ENCODE assay signal across 4 cellular contexts in the genomic region with DNA sequence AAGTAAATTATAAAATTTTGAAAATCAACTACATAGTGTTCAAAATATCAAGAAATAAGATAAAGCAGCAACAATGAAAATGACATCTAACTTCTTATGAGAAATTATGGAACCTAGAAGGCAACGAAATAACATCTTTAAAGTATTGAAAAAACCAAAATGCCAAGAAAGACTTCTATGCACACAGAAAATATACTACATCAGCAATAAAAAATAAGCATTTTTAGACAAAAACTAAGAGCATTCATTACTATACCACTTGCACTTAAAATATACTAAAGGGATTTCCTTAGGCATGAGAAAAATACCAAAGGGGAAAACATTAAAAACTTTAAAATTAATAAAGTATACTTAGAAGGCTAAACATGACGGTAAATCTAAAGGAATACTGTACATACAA.
A peak's percentile ranks its signal among the peaks of the same experiment; 100 is the strongest.
TF ChIP-seq lines count a peak whose summit lies in the region.

No MANE protein-coding gene starts in this region.

TF ChIP-seq in SK-N-SH, 30 proteins besides CTCF, POLR2A, EP300 and RAD21:
- TF ChIP-seq, protein P1, sequence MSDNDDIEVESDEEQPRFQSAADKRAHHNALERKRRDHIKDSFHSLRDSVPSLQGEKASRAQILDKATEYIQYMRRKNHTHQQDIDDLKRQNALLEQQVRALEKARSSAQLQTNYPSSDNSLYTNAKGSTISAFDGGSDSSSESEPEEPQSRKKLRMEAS (IDR thresholded peaks at IDR 0.05; ENCODE audit: low read depth) = no peak
- TF ChIP-seq SMC3 (IDR thresholded peaks at IDR 0.05; ENCODE audit: low read depth, low read length) (no peak), SIN3A (IDR thresholded peaks at IDR 0.05; ENCODE audit: borderline replicate concordance, low read depth, low read length) (no peak), EZH2phosphoT487 (IDR thresholded peaks at IDR 0.05; ENCODE audit: borderline replicate concordance, low read depth) (no peak), POLR2AphosphoS5 (IDR thresholded peaks at IDR 0.05; ENCODE audit: low read depth, low read length) (no peak), CHD2 (IDR thresholded peaks at IDR 0.05; ENCODE audit: low read length, partially characterized antibody) (no peak), FOXJ3 (CRISPR knock-in tag; IDR thresholded peaks at IDR 0.05) (no peak), NRF1 (IDR thresholded peaks at IDR 0.05; ENCODE audit: low read depth, low read length) (no peak)

TF ChIP-seq in SK-N-SH treated with all-trans-retinoic acid at 6 μM for 48 hours, 23 proteins besides CTCF, POLR2A, EP300 and RAD21:
- TF ChIP-seq SNAI2 (CRISPR knock-in tag; IDR thresholded peaks at IDR 0.05) (no peak), CSDC2 (CRISPR knock-in tag; IDR thresholded peaks at IDR 0.05) (no peak), ZNF565 (CRISPR knock-in tag; conservative IDR thresholded peaks at IDR 0.05; ENCODE audit: low read depth) (no peak), ISL1 (CRISPR knock-in tag; IDR thresholded peaks at IDR 0.05) (no peak), ARNTL (CRISPR knock-in tag; IDR thresholded peaks at IDR 0.05; ENCODE audit: borderline replicate concordance, low read depth) (no peak), ZFP3 (CRISPR knock-in tag; IDR thresholded peaks at IDR 0.05) (no peak), ZFP30 (CRISPR knock-in tag; IDR thresholded peaks at IDR 0.05) (no peak)

TF ChIP-seq in A549, 52 proteins besides CTCF, POLR2A, EP300 and RAD21:
- TF ChIP-seq MAFK (IDR thresholded peaks at IDR 0.05; ENCODE audit: partially characterized antibody) = peak; percentile 70
- no peak for TF ChIP-seq FOSL2 (IDR thresholded peaks at IDR 0.05)
- TF ChIP-seq FOSL2 (CRISPR knock-in tag; IDR thresholded peaks at IDR 0.05) = no peak

TF ChIP-seq in K562, 482 proteins besides CTCF, POLR2A, EP300 and RAD21:
- TF ChIP-seq MAFK (IDR thresholded peaks at IDR 0.05; ENCODE audit: low read length) = peak; percentile 27; the same call in 1 of the 2 replicates
- no peak for TF ChIP-seq CTBP1 (IDR thresholded peaks at IDR 0.05; ENCODE audit: borderline replicate concordance)
- no peak for TF ChIP-seq ZNF133 (CRISPR knock-in tag; IDR thresholded peaks at IDR 0.05)
- TF ChIP-seq C11orf30 (IDR thresholded peaks at IDR 0.05; ENCODE audit: low read depth) = peak; percentile 69; the same call in 1 of the 2 replicates
- TF ChIP-seq, protein P2, sequence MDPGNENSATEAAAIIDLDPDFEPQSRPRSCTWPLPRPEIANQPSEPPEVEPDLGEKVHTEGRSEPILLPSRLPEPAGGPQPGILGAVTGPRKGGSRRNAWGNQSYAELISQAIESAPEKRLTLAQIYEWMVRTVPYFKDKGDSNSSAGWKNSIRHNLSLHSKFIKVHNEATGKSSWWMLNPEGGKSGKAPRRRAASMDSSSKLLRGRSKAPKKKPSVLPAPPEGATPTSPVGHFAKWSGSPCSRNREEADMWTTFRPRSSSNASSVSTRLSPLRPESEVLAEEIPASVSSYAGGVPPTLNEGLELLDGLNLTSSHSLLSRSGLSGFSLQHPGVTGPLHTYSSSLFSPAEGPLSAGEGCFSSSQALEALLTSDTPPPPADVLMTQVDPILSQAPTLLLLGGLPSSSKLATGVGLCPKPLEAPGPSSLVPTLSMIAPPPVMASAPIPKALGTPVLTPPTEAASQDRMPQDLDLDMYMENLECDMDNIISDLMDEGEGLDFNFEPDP (CRISPR knock-in tag; IDR thresholded peaks at IDR 0.05) = no peak
- TF ChIP-seq ZNF316 (IDR thresholded peaks at IDR 0.05) = peak; percentile 87
- TF ChIP-seq, protein P3, sequence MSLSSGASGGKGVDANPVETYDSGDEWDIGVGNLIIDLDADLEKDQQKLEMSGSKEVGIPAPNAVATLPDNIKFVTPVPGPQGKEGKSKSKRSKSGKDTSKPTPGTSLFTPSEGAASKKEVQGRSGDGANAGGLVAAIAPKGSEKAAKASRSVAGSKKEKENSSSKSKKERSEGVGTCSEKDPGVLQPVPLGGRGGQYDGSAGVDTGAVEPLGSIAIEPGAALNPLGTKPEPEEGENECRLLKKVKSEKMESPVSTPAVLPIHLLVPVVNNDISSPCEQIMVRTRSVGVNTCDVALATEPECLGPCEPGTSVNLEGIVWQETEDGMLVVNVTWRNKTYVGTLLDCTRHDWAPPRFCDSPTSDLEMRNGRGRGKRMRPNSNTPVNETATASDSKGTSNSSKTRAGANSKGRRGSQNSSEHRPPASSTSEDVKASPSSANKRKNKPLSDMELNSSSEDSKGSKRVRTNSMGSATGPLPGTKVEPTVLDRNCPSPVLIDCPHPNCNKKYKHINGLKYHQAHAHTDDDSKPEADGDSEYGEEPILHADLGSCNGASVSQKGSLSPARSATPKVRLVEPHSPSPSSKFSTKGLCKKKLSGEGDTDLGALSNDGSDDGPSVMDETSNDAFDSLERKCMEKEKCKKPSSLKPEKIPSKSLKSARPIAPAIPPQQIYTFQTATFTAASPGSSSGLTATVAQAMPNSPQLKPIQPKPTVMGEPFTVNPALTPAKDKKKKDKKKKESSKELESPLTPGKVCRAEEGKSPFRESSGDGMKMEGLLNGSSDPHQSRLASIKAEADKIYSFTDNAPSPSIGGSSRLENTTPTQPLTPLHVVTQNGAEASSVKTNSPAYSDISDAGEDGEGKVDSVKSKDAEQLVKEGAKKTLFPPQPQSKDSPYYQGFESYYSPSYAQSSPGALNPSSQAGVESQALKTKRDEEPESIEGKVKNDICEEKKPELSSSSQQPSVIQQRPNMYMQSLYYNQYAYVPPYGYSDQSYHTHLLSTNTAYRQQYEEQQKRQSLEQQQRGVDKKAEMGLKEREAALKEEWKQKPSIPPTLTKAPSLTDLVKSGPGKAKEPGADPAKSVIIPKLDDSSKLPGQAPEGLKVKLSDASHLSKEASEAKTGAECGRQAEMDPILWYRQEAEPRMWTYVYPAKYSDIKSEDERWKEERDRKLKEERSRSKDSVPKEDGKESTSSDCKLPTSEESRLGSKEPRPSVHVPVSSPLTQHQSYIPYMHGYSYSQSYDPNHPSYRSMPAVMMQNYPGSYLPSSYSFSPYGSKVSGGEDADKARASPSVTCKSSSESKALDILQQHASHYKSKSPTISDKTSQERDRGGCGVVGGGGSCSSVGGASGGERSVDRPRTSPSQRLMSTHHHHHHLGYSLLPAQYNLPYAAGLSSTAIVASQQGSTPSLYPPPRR (CRISPR knock-in tag; IDR thresholded peaks at IDR 0.05; ENCODE audit: borderline replicate concordance) = no peak
- peak; percentile 70 for TF ChIP-seq MAFG (tag; conservative IDR thresholded peaks at IDR 0.05)
- peak; percentile 49; the same call in 1 of the 2 replicates for TF ChIP-seq MAFF (IDR thresholded peaks at IDR 0.05; ENCODE audit: low read length)
